In the genomic region with DNA sequence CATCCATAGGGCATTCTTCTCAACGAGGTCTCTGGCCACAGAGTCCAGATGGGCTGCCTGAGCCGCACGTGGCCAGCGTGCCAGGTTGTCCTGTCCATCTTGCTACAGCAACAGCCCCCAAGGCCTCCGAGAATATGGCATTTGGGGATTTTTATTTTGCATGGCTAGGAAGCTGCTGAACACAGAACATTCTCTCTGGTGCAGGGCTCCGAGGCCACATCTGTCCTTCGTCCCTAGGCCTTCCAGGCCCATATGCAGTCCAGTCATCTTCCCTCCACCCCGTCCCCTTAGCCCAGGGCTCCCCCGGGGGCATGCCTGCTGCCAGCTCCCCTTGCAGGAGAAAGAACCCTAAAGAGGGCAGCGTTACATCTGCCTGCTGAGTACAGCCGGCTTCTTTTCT, we compare ENCODE assay signal across 9 cellular contexts. TPM values are rescaled to one million over a fixed set of nuclear protein-coding genes. Genes with fewer than 3 reads are reported as not detected.
DNase-seq lines count a peak whose midpoint lies in the region; ATAC-seq and TF ChIP-seq lines count a peak whose summit lies in the region.
"Had no signal": no experiment of that assay in that cellular context is flagged by ENCODE, and none has a peak within 500 bp of the region (broad histone marks: within the 10 kb centered on the region; RNA-seq: fewer than 3 reads in every experiment).

No MANE protein-coding gene starts in this region.

- TF ChIP-seq POLR2A in prostate gland (IDR thresholded peaks at IDR 0.05) (no peak), GM18505 (IDR thresholded peaks at IDR 0.05; ENCODE audit: borderline replicate concordance, extremely low read depth, insufficient read depth, insufficient read length) (no peak)

- WGBS in ectodermal cell, 2 experiments: 62 to 67% methylated on average over 11 of the region's 11 CpGs
- WGBS in prostate gland: 78% methylated on average over 11 of the region's 11 CpGs

- H3K27ac ChIP-seq in ectodermal cell (ENCODE audit: insufficient read depth, low read depth, low read length, poor library complexity, severe bottlenecking) (no peak overlapping the region), prostate gland (peak overlapping the region; percentile 76 to 82)
- H3K27ac ChIP-seq: 22Rv1 had no signal

- intact Hi-C loops in prostate gland (cut with DNase I): loop anchor here (5.0 kb wide), 3 partner anchors 41 to 256 kb away; no protein-coding TSS in a partner anchor

- TF ChIP-seq CTCF in prostate gland (IDR thresholded peaks at IDR 0.05): no peak

- H3K9me3 ChIP-seq in ectodermal cell (ENCODE audit: control insufficient read depth, low read length) (no peaks in the 10 kb centered on the region), prostate gland (no peaks in the 10 kb centered on the region)

- H3K36me3 ChIP-seq in ectodermal cell (ENCODE audit: control insufficient read depth, insufficient read depth, low read length): no peaks in the 10 kb centered on the region
- H3K36me3 ChIP-seq in prostate gland: no peaks in the 10 kb centered on the region

- H3K4me1 ChIP-seq in ectodermal cell (ENCODE audit: control insufficient read depth, insufficient read depth, low read length) (peaks cover 15% of the 10 kb centered on the region), prostate gland (replicated peaks) (no peaks in the 10 kb centered on the region)

- H3K4me3 ChIP-seq in Jurkat, Clone E6-1 (ENCODE audit: low read length): peak overlapping the region; percentile 64
- peak overlapping the region; percentile 56 for H3K4me3 ChIP-seq in ectodermal cell (ENCODE audit: insufficient read depth, low read depth, low read length)
- no peak overlapping the region for H3K4me3 ChIP-seq in prostate gland

- ATAC-seq in GM18870 (IDR thresholded peaks at IDR 0.05; ENCODE audit: unreplicated experiment) (no peak), HG02763 (IDR thresholded peaks at IDR 0.05; ENCODE audit: unreplicated experiment) (no peak), GM18505 (IDR thresholded peaks at IDR 0.05; ENCODE audit: unreplicated experiment) (no peak)

- no peaks in the 10 kb centered on the region for H3K27me3 ChIP-seq in ectodermal cell (ENCODE audit: control insufficient read depth, insufficient read depth, low read length, poor library complexity, severe bottlenecking)
- H3K27me3 ChIP-seq in prostate gland (replicated peaks; ENCODE audit: insufficient read depth): no peaks in the 10 kb centered on the region

- DNase-seq in DMS 273 (lab: John Stamatoyannopoulos, UW; ENCODE audit: unreplicated experiment) (peak; percentile 47), DMS 273 treated with DMSO at 0.1 percent for 48 hours (lab: John Stamatoyannopoulos, UW) (no peak), prostate gland (ENCODE audit: low spot score) (no peak)
- no peak for DNase-seq in Jurkat, Clone E6-1 (ENCODE audit: low read depth, low spot score)

RNA-seq across cellular contexts. Expression of gene HDAC4, which starts 2.3 kb away (rescaled TPM):
- 19.7 TPM for polyA plus RNA-seq in Jurkat, Clone E6-1 (2012; ENCODE audit: insufficient read depth, insufficient read length)
- polyA plus RNA-seq in ectodermal cell (2013, experiment 1 of 4): 19.0 TPM
- 18.2 TPM for polyA plus RNA-seq in ectodermal cell (2013, experiment 2 of 4)
- polyA plus RNA-seq in ectodermal cell (2013, experiment 3 of 4): 7.5 TPM
- polyA plus RNA-seq in ectodermal cell (2013, experiment 4 of 4): 11.6 TPM
- 10 to 100 TPM; 41.8 to 44.2 TPM for total RNA-seq in prostate gland

Comparison
In these comparisons a context has a peak if more than half of its experiments do, and no peak if none do; other contexts are left out.
1. H3K4me3 ChIP-seq: peak in Jurkat, Clone E6-1 (single experiment) and ectodermal cell (single experiment); none in prostate gland (0 of 2).